Comparison of ENCODE assay signal across 8 cellular contexts in the genomic region with DNA sequence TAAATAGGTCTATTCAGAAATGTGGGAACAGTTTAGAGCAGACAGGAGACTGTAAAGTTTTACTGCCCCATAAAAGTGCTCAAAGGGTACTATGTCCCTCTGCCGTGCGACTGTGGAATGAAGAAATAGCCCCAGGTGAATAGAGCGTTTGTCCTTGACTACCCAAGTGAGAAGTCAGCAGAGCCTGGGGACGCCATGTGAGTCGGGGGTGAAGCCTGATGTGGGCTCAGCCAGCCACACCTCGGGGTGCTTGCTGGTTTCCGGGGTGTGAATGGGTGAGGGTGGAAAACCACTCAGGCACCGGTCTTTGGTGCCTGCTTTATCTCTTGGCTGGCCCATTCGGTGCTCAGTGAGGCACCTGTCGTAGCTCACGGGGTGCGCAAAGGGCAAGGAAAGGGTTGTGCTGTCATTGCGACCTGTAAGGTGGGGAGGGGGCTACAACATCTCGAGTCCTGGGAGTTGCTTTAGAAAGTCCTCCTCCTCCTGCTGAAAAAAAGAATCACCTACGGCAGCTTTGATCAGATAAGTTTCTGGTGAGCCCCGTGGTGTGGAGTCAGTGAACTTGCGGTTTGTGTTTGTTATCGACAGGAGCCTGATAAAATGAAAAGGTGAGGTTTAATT. TPM values are rescaled to one million over a fixed set of nuclear protein-coding genes. Genes with fewer than 3 reads are reported as not detected.
A peak's percentile ranks its signal among the peaks of the same experiment; 100 is the strongest.
DNase-seq lines count a peak whose midpoint lies in the region; ATAC-seq, FAIRE-seq and TF ChIP-seq lines count a peak whose summit lies in the region.

No MANE protein-coding gene starts in this region.

- no peaks in the 10 kb centered on the region for H4K20me1 ChIP-seq in neural cell (ENCODE audit: insufficient read depth)

- H3K4me1 ChIP-seq in Peyer's patch = peaks cover 0 to 7% (median 0%) of the 10 kb centered on the region in 4 donors

- H3K4me2 ChIP-seq in neural cell (ENCODE audit: low read length) = peak overlapping the region; percentile 9

- no peaks in the 10 kb centered on the region for H3K36me3 ChIP-seq in Peyer's patch
- H3K36me3 ChIP-seq in brain microvascular endothelial cell (replicated peaks) = no peaks in the 10 kb centered on the region
- no peaks in the 10 kb centered on the region for H3K36me3 ChIP-seq in neural cell (ENCODE audit: insufficient read depth, low read length)

- TF ChIP-seq EP300 in neural cell (conservative IDR thresholded peaks at IDR 0.05; ENCODE audit: poor library complexity, severe bottlenecking) = no peak

- ATAC-seq in GM19328 (IDR thresholded peaks at IDR 0.05; ENCODE audit: unreplicated experiment) = peak; percentile 72

- H3F3A ChIP-seq in neural cell (ENCODE audit: insufficient read depth, low read length, poor library complexity, severe bottlenecking) = no peaks in the 10 kb centered on the region

- H3K9me3 ChIP-seq in Peyer's patch = no peaks in the 10 kb centered on the region
- H3K9me3 ChIP-seq in neural cell (ENCODE audit: low read length) = no peaks in the 10 kb centered on the region

- H3K9me2 ChIP-seq in neural cell (ENCODE audit: insufficient read depth, low read length) = no peaks in the 10 kb centered on the region

- H3K27ac ChIP-seq in Peyer's patch (peak overlapping the region in 3 of 4 donors; percentile 69 to 94 (median 88)), brain microvascular endothelial cell (no peak overlapping the region), neural cell (ENCODE audit: low read length) (no peak overlapping the region)

- TF ChIP-seq RAD21 in neural cell (conservative IDR thresholded peaks at IDR 0.05) = no peak

- H3K27me3 ChIP-seq in Peyer's patch = no peaks in the 10 kb centered on the region
- H3K27me3 ChIP-seq in brain microvascular endothelial cell (replicated peaks) = no peaks in the 10 kb centered on the region
- no peaks in the 10 kb centered on the region for H3K27me3 ChIP-seq in neural cell (ENCODE audit: insufficient read depth, low read depth, low read length)

- peak in 2 of 3 donors; percentile 83 to 86 for DNase-seq in Peyer's patch
- no peak for DNase-seq in brain microvascular endothelial cell
- no peak for DNase-seq in putamen (ENCODE audit: low spot score)
- no peak for DNase-seq in NK-92 (lab: John Stamatoyannopoulos, UW; ENCODE audit: unreplicated experiment)
- no peak for DNase-seq in urothelium cell line (ENCODE audit: low spot score)
- no peak for DNase-seq in cortex of kidney (lab: John Stamatoyannopoulos, UW)

- no peak overlapping the region for H2AFZ ChIP-seq in neural cell (ENCODE audit: low read depth, low read length)

- FAIRE-seq in urothelium cell line (lab: Jason Lieb, UNC) = no peak

- peaks cover 61% of the 10 kb centered on the region for H3K79me2 ChIP-seq in neural cell (replicated peaks; ENCODE audit: insufficient read depth, low read length)

- no peak overlapping the region for H3K9ac ChIP-seq in neural cell (ENCODE audit: low read length)

- H3K4me3 ChIP-seq in Peyer's patch (peak overlapping the region in 3 of 4 donors; percentile 16 to 56 (median 43)), brain microvascular endothelial cell (ENCODE audit: low read depth, low read length) (peak overlapping the region; percentile 53), neural cell (ENCODE audit: low read length) (no peak overlapping the region)

- peak; percentile 62 to 67 for TF ChIP-seq POLR2A in Peyer's patch (IDR thresholded peaks at IDR 0.05)

- TF ChIP-seq CTCF in Peyer's patch (IDR thresholded peaks at IDR 0.05) (peak in 3 of 6 experiments; percentile 53 to 55 (median 53)), brain microvascular endothelial cell (IDR thresholded peaks at IDR 0.05; ENCODE audit: low read depth, low read length, missing control alignments) (no peak), neural cell (IDR thresholded peaks at IDR 0.05; ENCODE audit: poor library complexity, severe bottlenecking) (no peak)

- in situ Hi-C loops in brain microvascular endothelial cell (cut with HindIII; ENCODE audit: low pct_ligation_motif_present, low sequenced_read_pairs) = no loop called here

TF ChIP-seq in neural cell, 6 proteins besides CTCF, POLR2A, EP300 and RAD21:
- TF ChIP-seq, protein P1, sequence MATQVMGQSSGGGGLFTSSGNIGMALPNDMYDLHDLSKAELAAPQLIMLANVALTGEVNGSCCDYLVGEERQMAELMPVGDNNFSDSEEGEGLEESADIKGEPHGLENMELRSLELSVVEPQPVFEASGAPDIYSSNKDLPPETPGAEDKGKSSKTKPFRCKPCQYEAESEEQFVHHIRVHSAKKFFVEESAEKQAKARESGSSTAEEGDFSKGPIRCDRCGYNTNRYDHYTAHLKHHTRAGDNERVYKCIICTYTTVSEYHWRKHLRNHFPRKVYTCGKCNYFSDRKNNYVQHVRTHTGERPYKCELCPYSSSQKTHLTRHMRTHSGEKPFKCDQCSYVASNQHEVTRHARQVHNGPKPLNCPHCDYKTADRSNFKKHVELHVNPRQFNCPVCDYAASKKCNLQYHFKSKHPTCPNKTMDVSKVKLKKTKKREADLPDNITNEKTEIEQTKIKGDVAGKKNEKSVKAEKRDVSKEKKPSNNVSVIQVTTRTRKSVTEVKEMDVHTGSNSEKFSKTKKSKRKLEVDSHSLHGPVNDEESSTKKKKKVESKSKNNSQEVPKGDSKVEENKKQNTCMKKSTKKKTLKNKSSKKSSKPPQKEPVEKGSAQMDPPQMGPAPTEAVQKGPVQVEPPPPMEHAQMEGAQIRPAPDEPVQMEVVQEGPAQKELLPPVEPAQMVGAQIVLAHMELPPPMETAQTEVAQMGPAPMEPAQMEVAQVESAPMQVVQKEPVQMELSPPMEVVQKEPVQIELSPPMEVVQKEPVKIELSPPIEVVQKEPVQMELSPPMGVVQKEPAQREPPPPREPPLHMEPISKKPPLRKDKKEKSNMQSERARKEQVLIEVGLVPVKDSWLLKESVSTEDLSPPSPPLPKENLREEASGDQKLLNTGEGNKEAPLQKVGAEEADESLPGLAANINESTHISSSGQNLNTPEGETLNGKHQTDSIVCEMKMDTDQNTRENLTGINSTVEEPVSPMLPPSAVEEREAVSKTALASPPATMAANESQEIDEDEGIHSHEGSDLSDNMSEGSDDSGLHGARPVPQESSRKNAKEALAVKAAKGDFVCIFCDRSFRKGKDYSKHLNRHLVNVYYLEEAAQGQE (IDR thresholded peaks at IDR 0.05; ENCODE audit: borderline replicate concordance) = no peak

RNA-seq across cellular contexts. Expression of a gene that starts 0.9 kb away (rescaled TPM):
- 100 to 1,000 TPM in 3 of 4 donors, 10 to 100 TPM in 1; 58.6 to 158 (median 144) TPM for total RNA-seq in Peyer's patch
- polyA plus RNA-seq in neural cell = 218 and 261 TPM in 2 replicates
- polyA minus RNA-seq in neural cell = 723 and 816 TPM in 2 replicates

Comparison
In these comparisons a context has a peak if more than half of its experiments do, and no peak if none do; other contexts are left out.
1. DNase-seq: peak in Peyer's patch (2 of 3); none in brain microvascular endothelial cell (single experiment), putamen (single experiment), NK-92 (single experiment), urothelium cell line (single experiment) and cortex of kidney (single experiment).
2. H3K27ac ChIP-seq: peak in Peyer's patch (3 of 4); none in brain microvascular endothelial cell (single experiment) and neural cell (single experiment).